22 cellular contexts compared by ENCODE assay signal in the genomic region with DNA sequence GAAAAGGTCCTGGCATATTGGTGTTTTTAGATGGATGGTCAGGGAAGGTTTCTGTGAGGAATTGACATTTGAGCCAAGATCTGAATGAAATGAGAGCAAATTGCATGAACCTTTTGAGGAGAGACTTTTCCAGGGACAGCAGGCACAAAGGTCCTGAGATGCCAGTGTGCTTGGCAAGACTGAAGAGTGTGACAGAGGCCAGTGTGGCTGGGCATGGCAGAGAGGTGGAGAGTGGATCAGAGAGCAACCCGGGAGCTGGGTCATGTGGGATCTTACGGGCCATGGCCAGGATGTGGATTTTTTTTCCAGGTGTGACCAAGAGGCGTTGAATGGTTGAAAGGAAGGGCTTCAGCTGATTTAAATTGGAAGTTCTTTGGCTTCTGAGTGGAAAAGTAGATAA. TPM values are rescaled to one million over a fixed set of nuclear protein-coding genes. Genes with fewer than 3 reads are reported as not detected.
DNase-seq lines count a peak whose midpoint lies in the region; ATAC-seq, FAIRE-seq and TF ChIP-seq lines count a peak whose summit lies in the region.
"Had no signal": no experiment of that assay in that cellular context is flagged by ENCODE, and none has a peak within 500 bp of the region (broad histone marks: within the 10 kb centered on the region; RNA-seq: fewer than 3 reads in every experiment).

No MANE protein-coding gene starts in this region.

- 93% methylated on average over 3 of the region's 3 CpGs for WGBS in HepG2 (ENCODE audit: low lambda C conversion rate)
- WGBS in H9 (ENCODE audit: extremely low coverage, insufficient read length, low lambda C conversion rate) = no CpG with 5 or more reads among the region's 3 CpGs

- no peak overlapping the region for H3K18ac ChIP-seq in H9 (ENCODE audit: insufficient read length, low read depth, low read length)

- no peak for TF ChIP-seq POLR2A in HepG2 (IDR thresholded peaks at IDR 0.05; ENCODE audit: insufficient read depth in 1 of 2, low read depth in 2 of 2, low read length in 2 of 2)

- H2AK5ac ChIP-seq in H9 (ENCODE audit: insufficient read length, low read length) = no peak overlapping the region

- H2BK12ac ChIP-seq in H9 (ENCODE audit: insufficient read length, low read depth, low read length) = no peak overlapping the region

- H2BK5ac ChIP-seq in H9 (ENCODE audit: insufficient read length, low read length) = no peak overlapping the region

- H3K4me2 ChIP-seq in astrocyte (ENCODE audit: low read length) (no peak overlapping the region), HepG2 (ENCODE audit: low read depth, low read length) (no peak overlapping the region), H9 (ENCODE audit: insufficient read depth, insufficient read length, low read length) (no peak overlapping the region)
- H3K4me2 ChIP-seq: A549 had no signal

- H3K4me3 Mint-ChIP-seq in CD14-positive monocyte (no peak overlapping the region), astrocyte (ENCODE audit: unreplicated experiment) (no peak overlapping the region), immature natural killer cell (no peak overlapping the region), H9 (no peak overlapping the region)
- no peak overlapping the region for H3K4me3 Mint-ChIP-seq in stimulated activated naive CD8-positive, alpha-beta T cell treated with anti-CD3 and anti-CD28 coated beads, Interleukin-15, amount 100 ng/mL, for 72 hours
- H3K4me3 Mint-ChIP-seq: HFFc6 had no signal

- H4K20me1 ChIP-seq in astrocyte (ENCODE audit: insufficient read depth, low read length) = no peaks in the 10 kb centered on the region
- no peaks in the 10 kb centered on the region for H4K20me1 ChIP-seq in HepG2 (ENCODE audit: insufficient read depth, low read length)
- no peaks in the 10 kb centered on the region for H4K20me1 ChIP-seq in H9 (ENCODE audit: control insufficient read depth, insufficient read depth, insufficient read length)

- H4K8ac ChIP-seq in H9 (replicated peaks; ENCODE audit: insufficient read length, low read depth, low read length) = no peak overlapping the region

- no TSS peak for BruUV-seq in HepG2 (replicated peaks; lab: Mats Ljungman, UMichigan)

- TF ChIP-seq CTCF in CD14-positive monocyte (IDR thresholded peaks at IDR 0.05) (no peak), astrocyte (IDR thresholded peaks at IDR 0.05; ENCODE audit: insufficient read depth, low read depth, low read length) (no peak), HepG2 (CRISPR knock-in tag; IDR thresholded peaks at IDR 0.05) (no peak), H9 (conservative IDR thresholded peaks at IDR 0.05) (no peak)

- peaks cover 5% of the 10 kb centered on the region for H3K23me2 ChIP-seq in H9 (ENCODE audit: insufficient read length, low read depth, low read length, poor library complexity, severe bottlenecking)

- intact Hi-C loops in CD14-positive monocyte (cut with micrococcal nuclease) (no loop called here), HepG2 (cut with micrococcal nuclease; ENCODE audit: unreplicated experiment) (no loop called here)

- no peak overlapping the region for H3K23ac ChIP-seq in H9 (ENCODE audit: insufficient read length, low read depth, low read length)

- no peak for FAIRE-seq in astrocyte (lab: Jason Lieb, UNC)
- FAIRE-seq in HepG2 (lab: Jason Lieb, UNC) = no peak
- FAIRE-seq: A549, GM12891 had no signal

- H2AFZ ChIP-seq in astrocyte (ENCODE audit: low read depth, low read length) = no peak overlapping the region
- no peak overlapping the region for H2AFZ ChIP-seq in HepG2 (ENCODE audit: low read length)
- no peak overlapping the region for H2AFZ ChIP-seq in H9 (ENCODE audit: low read length)

- H3T11ph ChIP-seq in H9 (ENCODE audit: low read length) = no peak overlapping the region

- H3K79me2 ChIP-seq in astrocyte (ENCODE audit: insufficient read depth, low read length) = peaks cover 30% of the 10 kb centered on the region
- H3K79me2 ChIP-seq in HepG2 (ENCODE audit: insufficient read depth, low read length) = peaks cover 28% of the 10 kb centered on the region
- H3K79me2 ChIP-seq in H9 (ENCODE audit: insufficient read depth, low read length) = no peaks in the 10 kb centered on the region

- H3K27ac ChIP-seq in astrocyte (ENCODE audit: low read depth, low read length) (peak overlapping the region; percentile 20), HepG2 (ENCODE audit: extremely low read length, insufficient read depth, low read length) (peak overlapping the region; percentile 4), H9 (ENCODE audit: insufficient read length, low read depth, low read length) (no peak overlapping the region)
- H3K27ac ChIP-seq: A549 had no signal

- no peak overlapping the region for H3K14ac ChIP-seq in H9 (ENCODE audit: insufficient read depth, low read length)

- H2BK20ac ChIP-seq in H9 (ENCODE audit: low read depth, low read length, poor library complexity, severe bottlenecking) = no peak overlapping the region

- H3K4me3 ChIP-seq in astrocyte (ENCODE audit: insufficient read depth, low read depth, low read length) = no peak overlapping the region
- no peak overlapping the region for H3K4me3 ChIP-seq in HepG2 (replicated peaks in 1 of 3; ENCODE audit: insufficient read depth in 1 of 3, low read depth in 2 of 3, low read length in 3 of 3)
- H3K4me3 ChIP-seq: A549 had no signal

- CTCF ChIA-PET in HepG2 (lab: Yijun Ruan, JAX; ENCODE audit: low intra/inter-chr PET ratio, low total read pairs) = no interaction called here

- no peak overlapping the region for H3K56ac ChIP-seq in H9 (ENCODE audit: insufficient read length, low read depth, low read length)

- no peaks in the 10 kb centered on the region for H3K79me1 ChIP-seq in H9 (ENCODE audit: insufficient read depth, low read depth, low read length, poor library complexity, severe bottlenecking)

- no peak for ATAC-seq in HepG2
- ATAC-seq in stimulated activated naive CD8-positive, alpha-beta T cell treated with anti-CD3 and anti-CD28 coated beads, Interleukin-15, amount 100 ng/mL, for 72 hours = no peak
- ATAC-seq: A549 had no signal

- H4K5ac ChIP-seq in H9 (ENCODE audit: insufficient read length, low read depth, low read length) = no peak overlapping the region

- H3K9me3 ChIP-seq in astrocyte (ENCODE audit: insufficient read depth, low read depth, low read length) (no peaks in the 10 kb centered on the region), HepG2 (ENCODE audit: low read length) (no peaks in the 10 kb centered on the region), H9 (ENCODE audit: control insufficient read depth, low read depth, low read length) (peaks cover 11% of the 10 kb centered on the region)
- H3K9me3 ChIP-seq: A549 had no signal

- H3K9ac ChIP-seq in astrocyte (ENCODE audit: low read length) = no peak overlapping the region
- no peak overlapping the region for H3K9ac ChIP-seq in HepG2 (ENCODE audit: insufficient read depth, low read depth, low read length)
- H3K9ac ChIP-seq in H9 (ENCODE audit: extremely low read depth, insufficient read length, low read length) = no peak overlapping the region

- no peak overlapping the region for H2BK120ac ChIP-seq in H9 (ENCODE audit: low read depth, low read length, poor library complexity, severe bottlenecking)

- H3K36me3 Mint-ChIP-seq in CD14-positive monocyte (peaks cover 39 to 52% of the 10 kb centered on the region in 2 donors), astrocyte (ENCODE audit: low read depth, unreplicated experiment) (peaks cover 33% of the 10 kb centered on the region), immature natural killer cell (peaks cover 46 to 50% (median 50%) of the 10 kb centered on the region in 3 donors), H9 (ENCODE audit: insufficient read depth in 1 of 3, low read depth in 3 of 3) (peaks cover 48 to 57% (median 56%) of the 10 kb centered on the region in 3 experiments)

- peaks cover 0 to 3% (median 0%) of the 10 kb centered on the region in 3 donors for H3K27me3 Mint-ChIP-seq in CD14-positive monocyte (ENCODE audit: low read depth in 3 of 3)
- H3K27me3 Mint-ChIP-seq in astrocyte (ENCODE audit: low read depth, unreplicated experiment) = no peaks in the 10 kb centered on the region
- H3K27me3 Mint-ChIP-seq in stimulated activated naive CD8-positive, alpha-beta T cell treated with anti-CD3 and anti-CD28 coated beads, Interleukin-15, amount 100 ng/mL, for 72 hours = no peaks in the 10 kb centered on the region
- H3K27me3 Mint-ChIP-seq in immature natural killer cell (ENCODE audit: low read depth in 3 of 3) = peaks cover 0 to 8% (median 2%) of the 10 kb centered on the region in 3 donors
- peaks cover 19% of the 10 kb centered on the region for H3K27me3 Mint-ChIP-seq in H9 (ENCODE audit: low read depth)

- H3K4me1 ChIP-seq in astrocyte (ENCODE audit: insufficient read depth, low read length) (peaks cover 11% of the 10 kb centered on the region), HepG2 (ENCODE audit: insufficient read depth, low read length) (peaks cover 55% of the 10 kb centered on the region), H9 (ENCODE audit: insufficient read depth, low read length) (no peaks in the 10 kb centered on the region)
- H3K4me1 ChIP-seq: BE2C, Caco-2 had no signal

- H3K4me1 Mint-ChIP-seq in CD14-positive monocyte (peaks cover 43% of the 10 kb centered on the region), astrocyte (ENCODE audit: low read depth, unreplicated experiment) (peaks cover 15% of the 10 kb centered on the region), immature natural killer cell (peaks cover 7 to 18% of the 10 kb centered on the region in 2 donors), H9 (peaks cover 7 to 10% of the 10 kb centered on the region in 2 experiments)
- H3K4me1 Mint-ChIP-seq in stimulated activated naive CD8-positive, alpha-beta T cell treated with anti-CD3 and anti-CD28 coated beads, Interleukin-15, amount 100 ng/mL, for 72 hours = peaks cover 14% of the 10 kb centered on the region

- H4K91ac ChIP-seq in H9 (ENCODE audit: insufficient read length, low read depth, low read length) = no peak overlapping the region

- H3K9me3 Mint-ChIP-seq in CD14-positive monocyte = peaks cover 13 to 30% (median 17%) of the 10 kb centered on the region in 7 donors
- peaks cover 14% of the 10 kb centered on the region for H3K9me3 Mint-ChIP-seq in astrocyte (ENCODE audit: unreplicated experiment)
- peaks cover 8 to 11% of the 10 kb centered on the region in 2 donors for H3K9me3 Mint-ChIP-seq in stimulated activated naive CD8-positive, alpha-beta T cell treated with anti-CD3 and anti-CD28 coated beads, Interleukin-15, amount 100 ng/mL, for 72 hours
- peaks cover 0 to 19% (median 6%) of the 10 kb centered on the region in 6 donors for H3K9me3 Mint-ChIP-seq in immature natural killer cell
- peaks cover 17 to 25% of the 10 kb centered on the region in 2 experiments for H3K9me3 Mint-ChIP-seq in H9

- TF ChIP-seq EP300 in HepG2 (IDR thresholded peaks at IDR 0.05; ENCODE audit: low read depth in 2 of 2, low read length in 2 of 2) = no peak
- TF ChIP-seq EP300 in HepG2 (CRISPR knock-in tag; IDR thresholded peaks at IDR 0.05; ENCODE audit: borderline replicate concordance) = no peak

- DNase-seq in CD14-positive monocyte (ENCODE audit: low spot score) (no peak), astrocyte (ENCODE audit: low read depth) (no peak), HepG2 (ENCODE audit: low spot score) (no peak), pons (ENCODE audit: low spot score) (peak; percentile 35), immature natural killer cell (no peak), H9 (no peak)
- DNase-seq in stimulated activated naive CD8-positive, alpha-beta T cell treated with anti-CD3 and anti-CD28 coated beads, Interleukin-15, amount 100 ng/mL, for 72 hours = no peak
- no peak for DNase-seq in stimulated activated naive CD4-positive, alpha-beta T cell treated with Interleukin-2 at 50 U/mL for 16 hours (lab: John Stamatoyannopoulos, UW)
- DNase-seq: BE2C; Caco-2; CD4-positive, alpha-beta memory T cell; H7; HFFc6; MM.1S; NCI-H1048; NCI-H1417 treated with DMSO at 0.1 percent for 48 hours; NCI-H187; NCI-H446 treated with DMSO at 0.1 percent for 48 hours; NCI-H526 treated with DMSO at 0.1 percent for 48 hours; OCI-M1 had no signal

- TF ChIP-seq RAD21 in HepG2 (CRISPR knock-in tag; IDR thresholded peaks at IDR 0.05) = no peak

- no peaks in the 10 kb centered on the region for H3K27me3 ChIP-seq in astrocyte (ENCODE audit: insufficient read depth, low read length)
- H3K27me3 ChIP-seq in HepG2 (ENCODE audit: control insufficient read depth in 1 of 2, insufficient read depth in 2 of 2, low read length in 2 of 2) = no peaks in the 10 kb centered on the region
- no peaks in the 10 kb centered on the region for H3K27me3 ChIP-seq in H9 (ENCODE audit: insufficient read depth, low read length)
- H3K27me3 ChIP-seq: BE2C had no signal

- H3K36me3 ChIP-seq in astrocyte (ENCODE audit: insufficient read depth, low read length) (peaks cover 26% of the 10 kb centered on the region), HepG2 (replicated peaks in 1 of 2; ENCODE audit: control insufficient read depth in 1 of 2, insufficient read depth in 2 of 2, low read length in 2 of 2) (peaks cover 8 to 39% of the 10 kb centered on the region in 2 experiments)

- in situ Hi-C loops in HepG2 (cut with HindIII; ENCODE audit: extremely low pct_ligation_motif_present, low pct_unique_long_range_greater_than_20kb) = no loop called here

- H3K4ac ChIP-seq in H9 (ENCODE audit: low read depth, low read length) = no peak overlapping the region

- POLR2A ChIA-PET in HepG2 (lab: Yijun Ruan, JAX) = interaction anchor here (1.5 kb wide), 1 partner anchor 18 kb away, joined by 4 read pairs; no protein-coding TSS in a partner anchor

- H3K27ac Mint-ChIP-seq in CD14-positive monocyte (peak overlapping the region in 4 of 7 donors; percentile 1 to 85 (median 29)), astrocyte (ENCODE audit: unreplicated experiment) (peak overlapping the region; percentile 30), immature natural killer cell (peak overlapping the region in 1 of 6 donors; percentile 23), H9 (no peak overlapping the region)
- H3K27ac Mint-ChIP-seq in stimulated activated naive CD8-positive, alpha-beta T cell treated with anti-CD3 and anti-CD28 coated beads, Interleukin-15, amount 100 ng/mL, for 72 hours = no peak overlapping the region
- H3K27ac Mint-ChIP-seq: HFFc6 had no signal

- H2BK15ac ChIP-seq in H9 (ENCODE audit: low read depth, low read length) = no peak overlapping the region

RNA-seq across cellular contexts. Expression of gene SCCPDH, which starts 3.4 kb away (rescaled TPM):
- 10 to 100 TPM; 22.7 to 25.3 TPM for polyA plus RNA-seq in CD14-positive monocyte
- total RNA-seq in astrocyte = 23.9 and 25.0 TPM in 2 replicates
- 62.3 and 65.6 TPM in 2 replicates for total RNA-seq in HepG2 (2016; rRNA removed; fragmentation: Illumina TruSeq; extraction: Trizol)
- 30.7 and 32.1 TPM in 2 replicates for total RNA-seq in HepG2 (2016; cell fraction: cytosol; rRNA removed; fragmentation: Illumina TruSeq; extraction: Trizol; ENCODE audit: low read depth)
- total RNA-seq in HepG2 (2016; cell fraction: insoluble cytoplasmic fraction; rRNA removed; fragmentation: Illumina TruSeq; extraction: Trizol) = 63.7 and 66.1 TPM in 2 replicates
- total RNA-seq in HepG2 (2016; cell fraction: membrane; rRNA removed; fragmentation: Illumina TruSeq; extraction: Trizol) = 42.1 and 43.2 TPM in 2 replicates
- total RNA-seq in HepG2 (2016; cell fraction: nucleus; rRNA removed; fragmentation: Illumina TruSeq; extraction: Trizol) = 47.4 and 48.2 TPM in 2 replicates
- polyA plus RNA-seq in HepG2 (2011; rRNA removed) = 29.8 and 36.7 TPM in 2 replicates
- 24.8 and 30.0 TPM in 2 replicates for polyA plus RNA-seq in HepG2 (2011; cell fraction: cytosol; rRNA removed)
- polyA plus RNA-seq in HepG2 (2011; cell fraction: nucleus; rRNA removed) = 11.2 and 14.2 TPM in 2 replicates
- polyA plus RNA-seq in HepG2 (2012) = 36.7 and 52.0 TPM in 2 replicates
- 24.1 and 29.6 TPM in 2 replicates for polyA plus RNA-seq in HepG2 (2016; cell fraction: cytosol; fragmentation: Illumina TruSeq; extraction: Trizol; ENCODE audit: low read depth)
- polyA plus RNA-seq in HepG2 (2016; cell fraction: insoluble cytoplasmic fraction; fragmentation: Illumina TruSeq; extraction: Trizol; ENCODE audit: low read depth) = 55.1 and 61.6 TPM in 2 replicates
- polyA plus RNA-seq in HepG2 (2016; cell fraction: membrane; fragmentation: Illumina TruSeq; extraction: Trizol; ENCODE audit: low read depth) = 28.6 and 29.9 TPM in 2 replicates
- polyA plus RNA-seq in HepG2 (2016; cell fraction: nucleus; fragmentation: Illumina TruSeq; extraction: Trizol; ENCODE audit: insufficient read depth, low read depth) = 42.1 and 48.3 TPM in 2 replicates
- polyA minus RNA-seq in HepG2 (2011; rRNA and poly(A)+ RNA removed; ENCODE audit: low replicate concordance) = 2.0 and 17.9 TPM in 2 replicates
- 19.6 and 22.0 TPM in 2 replicates for polyA minus RNA-seq in HepG2 (2011; cell fraction: cytosol; rRNA and poly(A)+ RNA removed)
- 51.8 and 53.6 TPM in 2 replicates for polyA minus RNA-seq in HepG2 (2011; cell fraction: nucleus; rRNA and poly(A)+ RNA removed)
- 10 to 100 TPM; 21.0 to 35.6 (median 29.4) TPM for polyA plus RNA-seq in immature natural killer cell
- 19.5 and 20.7 TPM in 2 replicates for total RNA-seq in H9 (2021)

Comparison
In these comparisons a context has a peak if more than half of its experiments do, and no peak if none do; other contexts are left out.
1. H3K27ac Mint-ChIP-seq: peak in CD14-positive monocyte (4 of 7) and astrocyte (single experiment); none in stimulated activated naive CD8-positive, alpha-beta T cell treated with anti-CD3 and anti-CD28 coated beads, Interleukin-15, amount 100 ng/mL, for 72 hours (0 of 2) and H9 (0 of 3).